In the genomic region with DNA sequence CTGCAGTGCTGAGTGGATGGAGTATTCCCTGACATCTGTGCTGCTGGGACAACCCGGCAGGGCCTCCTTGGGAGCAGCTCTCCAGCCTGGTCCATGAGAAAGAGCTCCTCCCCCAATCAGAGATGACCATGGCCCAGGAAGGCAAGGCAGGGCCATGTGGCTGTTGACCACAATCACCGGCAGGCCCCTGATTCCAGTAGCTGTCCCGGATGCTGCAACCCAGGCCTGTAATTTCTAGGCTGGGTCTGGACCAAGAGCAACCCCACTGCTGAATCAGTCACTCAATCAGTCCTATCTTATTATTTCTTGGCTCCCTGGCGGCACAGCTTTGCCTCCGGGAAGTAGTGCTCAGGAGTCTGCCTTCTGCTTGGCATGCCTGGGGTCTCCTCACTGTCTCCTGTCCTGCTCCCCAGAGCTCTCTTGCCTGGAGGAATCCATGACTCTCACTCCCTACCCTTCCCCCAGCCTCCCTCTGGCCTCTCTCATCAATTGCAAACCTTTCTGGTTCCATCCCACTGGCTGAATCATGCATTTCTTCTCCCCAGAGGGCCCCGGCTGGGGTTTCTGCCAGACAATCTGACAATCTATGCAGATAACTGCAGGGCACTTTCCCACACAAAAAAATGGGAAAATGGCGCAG, we compare ENCODE assay signal across 23 cellular contexts. TPM values are rescaled to one million over a fixed set of nuclear protein-coding genes. Genes with fewer than 3 reads are reported as not detected.
DNase-seq lines count a peak whose midpoint lies in the region; ATAC-seq and TF ChIP-seq lines count a peak whose summit lies in the region.
"Had no signal": no experiment of that assay in that cellular context is flagged by ENCODE, and none has a peak within 500 bp of the region (broad histone marks: within the 10 kb centered on the region; RNA-seq: fewer than 3 reads in every experiment).

No MANE protein-coding gene starts in this region.

- peaks cover 5% of the 10 kb centered on the region for H3F3A ChIP-seq in SK-N-SH (replicated peaks; ENCODE audit: insufficient read depth)

- intact Hi-C loops in aorta (cut with DNase I), result no loop called here

- H3K9me3 ChIP-seq in SK-N-SH, result no peaks in the 10 kb centered on the region
- H3K9me3 ChIP-seq in aorta (ENCODE audit: control insufficient read depth, low read length), result no peaks in the 10 kb centered on the region
- H3K9me3 ChIP-seq: pancreas, transverse colon had no signal

- DNase-seq in SK-N-SH, result no peak
- DNase-seq in amniotic epithelial cell (ENCODE audit: low read depth), result peak; percentile 84
- peak; percentile 67 for DNase-seq in hepatic stellate cell (ENCODE audit: low spot score)
- peak; percentile 65 to 80 for DNase-seq in aorta
- no peak for DNase-seq in NOMO-1 (lab: John Stamatoyannopoulos, UW; ENCODE audit: unreplicated experiment in 2 of 2)
- no peak for DNase-seq in SIG-M5 (lab: John Stamatoyannopoulos, UW)
- DNase-seq: activated CD4-positive, alpha-beta T cell treated with anti-CD3 and anti-CD28 coated beads, Interleukin-2, amount 50 U/mL, for 4 hours; activated gamma-delta T cell treated with Interleukin-2 at 50 U/mL for 16 hours; amygdala; DMS 273 treated with DMSO at 0.1 percent for 48 hours; effector memory CD4-positive, alpha-beta T cell; MV-4-11; naive B cell; NCI-H1930; pancreas; transverse colon had no signal

- POLR2A ChIA-PET in SK-N-SH (lab: Yijun Ruan, JAX), result no interaction called here

- peak overlapping the region; percentile 11; the same call in 1 of the 2 replicates for H3K4me2 ChIP-seq in SK-N-SH
- H3K4me2 ChIP-seq: hepatocyte had no signal

- peak overlapping the region in 1 of 2 experiments; percentile 29; a peak in 1 of 4 replicates for H3K27ac ChIP-seq in SK-N-SH (ENCODE audit: low read depth in 2 of 2, low read length in 1 of 2)
- H3K27ac ChIP-seq in aorta (ENCODE audit: low read depth in 1 of 2, low read length in 2 of 2), result no peak overlapping the region
- H3K27ac ChIP-seq: 22Rv1, hepatocyte, pancreas, RWPE1, transverse colon had no signal

- WGBS in SK-N-SH (ENCODE audit: low lambda C conversion rate), result 65% methylated on average over 7 of the region's 7 CpGs
- 60 to 71% methylated on average over 7 of the region's 7 CpGs for WGBS in aorta, 2 donors

- peaks cover 3 to 11% of the 10 kb centered on the region in 2 experiments; a peak in 2 of 4 replicates for H3K4me1 ChIP-seq in SK-N-SH (ENCODE audit: control insufficient read depth in 1 of 2, insufficient read depth in 2 of 2, low read depth in 1 of 2, low read length in 1 of 2)
- no peaks in the 10 kb centered on the region for H3K4me1 ChIP-seq in aorta (ENCODE audit: control insufficient read depth in 1 of 2, insufficient read depth in 2 of 2, low read length in 2 of 2)
- H3K4me1 ChIP-seq: transverse colon had no signal

- no peak overlapping the region for H2AFZ ChIP-seq in SK-N-SH (ENCODE audit: low read depth)
- H2AFZ ChIP-seq: hepatocyte had no signal

- H3K4me3 ChIP-seq in SK-N-SH (ENCODE audit: low read depth in 2 of 2, low read length in 1 of 2) (no peak overlapping the region), aorta (ENCODE audit: low read length in 2 of 2) (no peak overlapping the region)
- H3K4me3 ChIP-seq: hepatocyte, K562, lung, pancreas, transverse colon had no signal

- no peak overlapping the region for H3K9ac ChIP-seq in SK-N-SH

- TF ChIP-seq RAD21 in SK-N-SH (IDR thresholded peaks at IDR 0.05; ENCODE audit: low read length), result no peak

- no peak for TF ChIP-seq CTCF in SK-N-SH (IDR thresholded peaks at IDR 0.05)

- H3K36me3 ChIP-seq in SK-N-SH (replicated peaks in 1 of 2; ENCODE audit: control insufficient read depth in 1 of 2, insufficient read depth in 2 of 2, low read length in 1 of 2) (no peaks in the 10 kb centered on the region), aorta (ENCODE audit: control insufficient read depth in 1 of 2, insufficient read depth in 2 of 2, low read length in 1 of 2) (no peaks in the 10 kb centered on the region)
- H3K36me3 ChIP-seq: pancreas, transverse colon had no signal

- H3K79me2 ChIP-seq in SK-N-SH (ENCODE audit: insufficient read depth), result no peaks in the 10 kb centered on the region
- H3K79me2 ChIP-seq: hepatocyte had no signal

- CTCF ChIA-PET in SK-N-SH (lab: Yijun Ruan, JAX), result interaction anchor here (1.4 kb wide), 1 partner anchor 13 kb away, joined by 4 read pairs; no protein-coding TSS in a partner anchor

- TF ChIP-seq EP300 in SK-N-SH (IDR thresholded peaks at IDR 0.05; ENCODE audit: borderline replicate concordance in 1 of 2, low read depth in 1 of 2, low read length in 1 of 2), result no peak

- no peaks in the 10 kb centered on the region for H4K20me1 ChIP-seq in SK-N-SH (ENCODE audit: insufficient read depth)

- H3K9me2 ChIP-seq in SK-N-SH, result no peaks in the 10 kb centered on the region

- H3K27me3 ChIP-seq in SK-N-SH (ENCODE audit: insufficient read depth), result no peaks in the 10 kb centered on the region
- H3K27me3 ChIP-seq in aorta (ENCODE audit: control insufficient read depth in 1 of 2, insufficient read depth in 2 of 2, low read length in 1 of 2), result no peaks in the 10 kb centered on the region
- H3K27me3 ChIP-seq: hepatocyte, pancreas, transverse colon had no signal

- ATAC-seq in SK-N-SH treated with all-trans-retinoic acid at 6 μM for 48 hours (no peak), aorta (ENCODE audit: low FRiP score) (peak; percentile 39), GM21390 (IDR thresholded peaks at IDR 0.05; ENCODE audit: unreplicated experiment) (no peak)

TF ChIP-seq in SK-N-SH, 30 proteins besides CTCF, POLR2A, EP300 and RAD21:
- TF ChIP-seq TCF12 (IDR thresholded peaks at IDR 0.05) (peak; percentile 28), NFIC (IDR thresholded peaks at IDR 0.05; ENCODE audit: borderline replicate concordance) (no peak; the same call in none of the 2 replicates), JUND (IDR thresholded peaks at IDR 0.05) (peak; percentile 18; the same call in 1 of the 2 replicates), FOSL2 (IDR thresholded peaks at IDR 0.05; ENCODE audit: borderline replicate concordance, low read depth) (peak; percentile 13; the same call in 1 of the 2 replicates), PBX3 (IDR thresholded peaks at IDR 0.05) (0 out of 2 replicates have a peak, but pooled peaks have one; percentile 22)

TF ChIP-seq in SK-N-SH treated with all-trans-retinoic acid at 6 μM for 48 hours, 23 proteins besides CTCF, POLR2A, EP300 and RAD21 (continues in another document):
- TF ChIP-seq SNAI2 (CRISPR knock-in tag; IDR thresholded peaks at IDR 0.05), result no peak
- TF ChIP-seq ZFP30 (CRISPR knock-in tag; IDR thresholded peaks at IDR 0.05), result no peak
- TF ChIP-seq TSHZ2 (CRISPR knock-in tag; IDR thresholded peaks at IDR 0.05), result no peak
- no peak for TF ChIP-seq RARB (CRISPR knock-in tag; IDR thresholded peaks at IDR 0.05)
- TF ChIP-seq ESRRG (CRISPR knock-in tag; IDR thresholded peaks at IDR 0.05), result no peak
- TF ChIP-seq TCF4 (CRISPR knock-in tag; IDR thresholded peaks at IDR 0.05; ENCODE audit: borderline replicate concordance), result no peak
- no peak for TF ChIP-seq ARNTL (CRISPR knock-in tag; IDR thresholded peaks at IDR 0.05; ENCODE audit: borderline replicate concordance, low read depth)
- TF ChIP-seq, protein P1, sequence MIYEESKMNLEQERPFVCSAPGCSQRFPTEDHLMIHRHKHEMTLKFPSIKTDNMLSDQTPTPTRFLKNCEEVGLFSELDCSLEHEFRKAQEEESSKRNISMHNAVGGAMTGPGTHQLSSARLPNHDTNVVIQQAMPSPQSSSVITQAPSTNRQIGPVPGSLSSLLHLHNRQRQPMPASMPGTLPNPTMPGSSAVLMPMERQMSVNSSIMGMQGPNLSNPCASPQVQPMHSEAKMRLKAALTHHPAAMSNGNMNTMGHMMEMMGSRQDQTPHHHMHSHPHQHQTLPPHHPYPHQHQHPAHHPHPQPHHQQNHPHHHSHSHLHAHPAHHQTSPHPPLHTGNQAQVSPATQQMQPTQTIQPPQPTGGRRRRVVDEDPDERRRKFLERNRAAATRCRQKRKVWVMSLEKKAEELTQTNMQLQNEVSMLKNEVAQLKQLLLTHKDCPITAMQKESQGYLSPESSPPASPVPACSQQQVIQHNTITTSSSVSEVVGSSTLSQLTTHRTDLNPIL (CRISPR knock-in tag; IDR thresholded peaks at IDR 0.05; ENCODE audit: low read depth), result no peak
- TF ChIP-seq ISL1 (CRISPR knock-in tag; IDR thresholded peaks at IDR 0.05), result no peak
- TF ChIP-seq ZC3H10 (CRISPR knock-in tag; IDR thresholded peaks at IDR 0.05), result no peak
- no peak for TF ChIP-seq ZFP3 (CRISPR knock-in tag; IDR thresholded peaks at IDR 0.05)
- TF ChIP-seq ZNF70 (CRISPR knock-in tag; IDR thresholded peaks at IDR 0.05), result no peak
- TF ChIP-seq BACH2 (CRISPR knock-in tag; IDR thresholded peaks at IDR 0.05; ENCODE audit: borderline replicate concordance), result no peak
- no peak for TF ChIP-seq ZNF565 (CRISPR knock-in tag; conservative IDR thresholded peaks at IDR 0.05; ENCODE audit: low read depth)
- no peak for TF ChIP-seq ZNF8 (CRISPR knock-in tag; IDR thresholded peaks at IDR 0.05)
- no peak for TF ChIP-seq GLIS3 (CRISPR knock-in tag; IDR thresholded peaks at IDR 0.05)

RNA-seq across cellular contexts. Expression of gene ITGA11, which starts 32.6 kb away (rescaled TPM):
- polyA plus RNA-seq in SK-N-SH (2012; rRNA removed), result 0.49 and 0.52 TPM in 2 replicates
- 0.29 and 0.53 TPM in 2 replicates for polyA plus RNA-seq in SK-N-SH (2012; cell fraction: cytosol; rRNA removed)
- 1.0 and 1.1 TPM in 2 replicates for polyA plus RNA-seq in SK-N-SH (2012; cell fraction: nucleus; rRNA removed)
- 100 to 1,000 TPM; 138 to 154 TPM for total RNA-seq in aorta
- polyA plus RNA-seq in aorta, result 10 to 100 TPM; 21.4 to 76.7 TPM
- total RNA-seq: K562 had no signal

Comparison
In these comparisons a context has a peak if more than half of its experiments do, and no peak if none do; other contexts are left out.
1. DNase-seq: peak in amniotic epithelial cell (single experiment), hepatic stellate cell (single experiment) and aorta (2 of 2); none in SK-N-SH (single experiment), NOMO-1 (0 of 2) and SIG-M5 (single experiment).
2. RNA of gene ITGA11, which starts 32.6 kb away (polyA plus RNA-seq): 21.4 to 76.7 TPM in aorta; 0.29 to 1.1 TPM in SK-N-SH; every median in the first group is over 10 times any median in the second.